17 cellular contexts compared by ENCODE assay signal in the genomic region with DNA sequence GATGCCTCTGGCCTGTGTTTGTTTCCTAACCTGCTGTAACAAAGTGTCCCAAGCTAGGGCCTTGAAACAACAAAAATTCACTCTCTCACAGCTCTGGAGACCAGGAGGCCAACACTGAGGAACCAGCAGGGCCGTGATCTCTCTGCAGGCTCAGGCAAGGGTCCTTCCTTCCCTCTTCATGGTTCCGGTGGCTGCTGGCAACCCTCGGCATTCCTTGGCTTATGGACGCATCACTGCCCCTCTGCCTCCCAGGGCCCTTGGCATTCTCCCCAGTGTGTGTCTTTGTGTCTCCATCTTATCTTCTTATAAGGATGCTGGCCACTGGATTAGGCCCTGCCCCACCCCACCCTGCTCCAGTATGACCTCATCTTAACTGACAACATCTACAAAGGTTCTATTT. TPM values are rescaled to one million over a fixed set of nuclear protein-coding genes. Genes with fewer than 3 reads are reported as not detected.
A peak's percentile ranks its signal among the peaks of the same experiment; 100 is the strongest.
DNase-seq lines count a peak whose midpoint lies in the region; ATAC-seq and TF ChIP-seq lines count a peak whose summit lies in the region.
"Had no signal": no experiment of that assay in that cellular context is flagged by ENCODE, and none has a peak within 500 bp of the region (broad histone marks: within the 10 kb centered on the region; RNA-seq: fewer than 3 reads in every experiment).

No MANE protein-coding gene starts in this region.

- no peak overlapping the region for H4K91ac ChIP-seq in neuronal stem cell (ENCODE audit: low read depth, low read length, poor library complexity)

- no peaks in the 10 kb centered on the region for H3K79me1 ChIP-seq in neuronal stem cell (ENCODE audit: low read depth, low read length)

- H3K27ac ChIP-seq in HEK293 (ENCODE audit: extremely low read depth, low read depth, low read length) (no peak overlapping the region), neuronal stem cell (replicated peaks; ENCODE audit: low read length) (no peak overlapping the region), upper lobe of right lung (no peak overlapping the region)
- H3K27ac ChIP-seq: C4-2B had no signal

- no peak overlapping the region for H2AFZ ChIP-seq in neuronal stem cell (ENCODE audit: low read length)

- H3K4me1 Mint-ChIP-seq in chondrocyte (ENCODE audit: low read depth) = peaks cover 11% of the 10 kb centered on the region

- no peak overlapping the region for H2BK12ac ChIP-seq in neuronal stem cell (ENCODE audit: low read length)

- peaks cover 66% of the 10 kb centered on the region for H3K27me3 Mint-ChIP-seq in chondrocyte (ENCODE audit: low read depth)

- no peak overlapping the region for H3K4me3 ChIP-seq in HEK293 (ENCODE audit: low read depth, low read length)
- no peak overlapping the region for H3K4me3 ChIP-seq in neuronal stem cell (ENCODE audit: low read length in 2 of 2)
- H3K4me3 ChIP-seq in upper lobe of right lung = no peak overlapping the region

- TF ChIP-seq CTCF in HEK293 (tag by site-specific recombination; IDR thresholded peaks at IDR 0.05) = no peak
- no peak for TF ChIP-seq CTCF in chondrocyte (IDR thresholded peaks at IDR 0.05)
- no peak for TF ChIP-seq CTCF in upper lobe of right lung (IDR thresholded peaks at IDR 0.05)

- H3K4me3 Mint-ChIP-seq in chondrocyte (ENCODE audit: unreplicated experiment) = no peak overlapping the region
- H3K4me3 Mint-ChIP-seq: CD4-positive, alpha-beta T cell; H9 had no signal

- WGBS in neuronal stem cell (ENCODE audit: extremely low coverage in 2 of 2, insufficient read length in 2 of 2, insufficient replicate concordance in 1 of 2), 2 donors = no CpG with 5 or more reads among the region's 4 CpGs

- no peak for ATAC-seq in upper lobe of right lung
- no peak for ATAC-seq in HG03521 (IDR thresholded peaks at IDR 0.05; ENCODE audit: unreplicated experiment)

- peak; percentile 51 for DNase-seq in chondrocyte (ENCODE audit: low spot score)
- no peak for DNase-seq in neuronal stem cell (ENCODE audit: low spot score)
- peak; percentile 41 for DNase-seq in upper lobe of right lung
- no peak for DNase-seq in EL
- no peak for DNase-seq in stimulated activated CD4-positive, alpha-beta T cell treated with anti-CD3 and anti-CD28 coated beads, Interleukin-15, amount 100 ng/mL, for 24 hours
- DNase-seq: ACHN; Caco-2; CD4-positive, alpha-beta T cell; GDM1; GOT3; H9; IMR-90; KBM-7 had no signal

- POLR2A ChIA-PET in HEK293 (lab: Yijun Ruan, JAX) = no interaction called here

- no peak overlapping the region for H2BK5ac ChIP-seq in neuronal stem cell (ENCODE audit: low read length)

- no peaks in the 10 kb centered on the region for H3K4me1 ChIP-seq in HEK293 (ENCODE audit: control insufficient read depth, insufficient read depth, low read length)
- H3K4me1 ChIP-seq in neuronal stem cell (ENCODE audit: control insufficient read depth in 2 of 2, insufficient read depth in 1 of 2, low read depth in 1 of 2, low read length in 2 of 2) = peaks cover 13 to 25% of the 10 kb centered on the region in 2 donors
- peaks cover 12% of the 10 kb centered on the region for H3K4me1 ChIP-seq in upper lobe of right lung

- H3K23ac ChIP-seq in neuronal stem cell (ENCODE audit: low read depth, low read length, poor library complexity) = no peak overlapping the region

- H2AK5ac ChIP-seq in neuronal stem cell (ENCODE audit: low read depth, low read length) = no peak overlapping the region

- H3K4me2 ChIP-seq in neuronal stem cell (ENCODE audit: insufficient read depth, low read length, poor library complexity, severe bottlenecking) = no peak overlapping the region

- H3K18ac ChIP-seq in neuronal stem cell (ENCODE audit: low read length) = peak overlapping the region; percentile 44

- no peaks in the 10 kb centered on the region for H3K9me3 Mint-ChIP-seq in chondrocyte (ENCODE audit: low read depth)
- H3K9me3 Mint-ChIP-seq: CD4-positive, alpha-beta T cell had no signal

- no peak overlapping the region for H2BK120ac ChIP-seq in neuronal stem cell (ENCODE audit: low read depth, low read length)

- no peak overlapping the region for H3K14ac ChIP-seq in neuronal stem cell (ENCODE audit: low read length)

- no peak overlapping the region for H4K8ac ChIP-seq in neuronal stem cell (ENCODE audit: low read depth, low read length)

- CTCF ChIA-PET in HEK293 (lab: Yijun Ruan, JAX) = no interaction called here

- no peak overlapping the region for H2BK15ac ChIP-seq in neuronal stem cell (ENCODE audit: low read length)

- H3K9me3 ChIP-seq in HEK293 (ENCODE audit: control insufficient read depth, insufficient read depth, low read depth, low read length) = no peaks in the 10 kb centered on the region
- H3K9me3 ChIP-seq in neuronal stem cell (replicated peaks in 1 of 2; ENCODE audit: control insufficient read depth in 2 of 2, insufficient read depth in 1 of 2, low read depth in 1 of 2, low read length in 2 of 2) = peaks cover 1 to 4% of the 10 kb centered on the region in 2 donors
- H3K9me3 ChIP-seq in upper lobe of right lung = no peaks in the 10 kb centered on the region
- H3K9me3 ChIP-seq: Caco-2 had no signal

- H3K27me3 ChIP-seq in neuronal stem cell (ENCODE audit: control insufficient read depth in 3 of 3, insufficient read depth in 3 of 3, low read depth in 1 of 3, low read length in 3 of 3) = peaks cover 0 to 42% (median 8%) of the 10 kb centered on the region in 3 experiments
- peaks cover 66% of the 10 kb centered on the region for H3K27me3 ChIP-seq in upper lobe of right lung

- H3K4ac ChIP-seq in neuronal stem cell (ENCODE audit: low read length) = no peak overlapping the region

- intact Hi-C loops in upper lobe of right lung (cut with DNase I) = no loop called here

- no peak overlapping the region for H3K27ac Mint-ChIP-seq in chondrocyte (ENCODE audit: unreplicated experiment)
- H3K27ac Mint-ChIP-seq: CD4-positive, alpha-beta T cell; H9 had no signal

- H3K36me3 ChIP-seq in HEK293 (ENCODE audit: control insufficient read depth in 2 of 2, insufficient read depth in 1 of 2, low read length in 2 of 2) (no peaks in the 10 kb centered on the region), neuronal stem cell (replicated peaks in 1 of 2; ENCODE audit: control insufficient read depth in 2 of 2, insufficient read depth in 2 of 2, low read length in 2 of 2) (peaks cover 0 to 3% of the 10 kb centered on the region in 2 donors), upper lobe of right lung (no peaks in the 10 kb centered on the region)

- H3K36me3 Mint-ChIP-seq in chondrocyte (ENCODE audit: low read depth) = peaks cover 4% of the 10 kb centered on the region

- H3K9ac ChIP-seq in neuronal stem cell (ENCODE audit: low read depth, low read length, poor library complexity) = no peak overlapping the region

TF ChIP-seq in HEK293, 187 proteins besides CTCF, POLR2A, EP300 and RAD21:
- TF ChIP-seq ATF2 (tag by site-specific recombination; IDR thresholded peaks at IDR 0.05; ENCODE audit: low read depth) (0 out of 2 replicates have a peak, but pooled peaks have one; percentile 44), KLF1 (tag by site-specific recombination; IDR thresholded peaks at IDR 0.05) (0 out of 2 replicates have a peak, but pooled peaks have one; percentile 15), KLF16 (tag by site-specific recombination; IDR thresholded peaks at IDR 0.05) (no peak)

RNA-seq across cellular contexts. Expression of gene CNPY1, which starts 17.0 kb away (rescaled TPM):
- total RNA-seq in chondrocyte (not detected in 3 replicates), upper lobe of right lung (not detected)
- polyA plus RNA-seq in neuronal stem cell (2013, experiment 1 of 2) = not detected
- polyA plus RNA-seq in neuronal stem cell (2013, experiment 2 of 2) = not detected
- total RNA-seq: Caco-2; CD4-positive, alpha-beta T cell; H9; IMR-90 had no signal
- polyA plus RNA-seq: BJ, IMR-90 had no signal

Comparison
In these comparisons a context has a peak if more than half of its experiments do, and no peak if none do; other contexts are left out.
1. DNase-seq: peak in chondrocyte (single experiment) and upper lobe of right lung (single experiment); none in neuronal stem cell (single experiment), EL (single experiment) and stimulated activated CD4-positive, alpha-beta T cell treated with anti-CD3 and anti-CD28 coated beads, Interleukin-15, amount 100 ng/mL, for 24 hours (single experiment).